In the genomic region with DNA sequence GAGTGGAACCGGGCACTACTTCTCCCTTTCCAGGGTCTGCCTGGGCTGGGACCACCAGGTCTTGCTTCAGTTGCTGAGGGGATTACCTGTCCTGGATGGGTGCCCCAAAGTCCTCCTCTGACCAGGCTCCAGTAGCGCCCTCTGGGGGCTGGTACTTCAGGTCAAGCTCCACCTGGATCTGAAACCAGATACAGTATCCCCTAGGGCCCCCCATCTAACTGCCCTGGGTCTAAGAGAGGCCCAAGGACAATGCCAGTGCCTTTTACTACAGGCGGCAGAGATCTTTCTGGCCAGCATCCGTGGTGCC, we compare ENCODE assay signal across 11 cellular contexts. TPM values are rescaled to one million over a fixed set of nuclear protein-coding genes. Genes with fewer than 3 reads are reported as not detected.
A peak's percentile ranks its signal among the peaks of the same experiment; 100 is the strongest.
DNase-seq lines count a peak whose midpoint lies in the region; ATAC-seq and TF ChIP-seq lines count a peak whose summit lies in the region.
"Had no signal": no experiment of that assay in that cellular context is flagged by ENCODE, and none has a peak within 500 bp of the region (broad histone marks: within the 10 kb centered on the region; RNA-seq: fewer than 3 reads in every experiment).

No MANE protein-coding gene starts in this region.

- ATAC-seq in GM19397 (IDR thresholded peaks at IDR 0.05; ENCODE audit: unreplicated experiment) = no peak
- no peak for ATAC-seq in GM21515 (IDR thresholded peaks at IDR 0.05; ENCODE audit: unreplicated experiment)

- no peak for TF ChIP-seq EP300 in sigmoid colon (IDR thresholded peaks at IDR 0.05)

- no peak overlapping the region for H3K27ac ChIP-seq in sigmoid colon
- H3K27ac ChIP-seq: BLaER1 had no signal

- WGBS in sigmoid colon, 2 donors = 21 to 51% methylated on average over 4 of the region's 4 CpGs

- H3K4me1 ChIP-seq in sigmoid colon = peaks cover 0 to 19% (median 19%) of the 10 kb centered on the region in 4 donors

- intact Hi-C loops in sigmoid colon (cut with DNase I) = loop anchor here (5.0 kb wide), 2 partner anchors 133 to 278 kb away; no protein-coding TSS in a partner anchor

- no peaks in the 10 kb centered on the region for H3K36me3 ChIP-seq in sigmoid colon
- H3K36me3 ChIP-seq: BLaER1 had no signal

- H3K4me3 ChIP-seq in sigmoid colon = no peak overlapping the region
- H3K4me3 ChIP-seq: BLaER1 had no signal

- H3K27me3 ChIP-seq in sigmoid colon = peaks cover 0 to 21% (median 5%) of the 10 kb centered on the region in 3 donors

- DNase-seq in NCI-H82 (lab: John Stamatoyannopoulos, UW) = peak; percentile 47
- no peak for DNase-seq in NCI-H82 treated with DMSO at 0.1 percent for 48 hours (lab: John Stamatoyannopoulos, UW; ENCODE audit: unreplicated experiment)
- peak; percentile 27 for DNase-seq in cerebellar cortex (ENCODE audit: low spot score)
- peak; percentile 60 for DNase-seq in sigmoid colon
- no peak for DNase-seq in medulla oblongata (ENCODE audit: extremely low spot score)
- DNase-seq: NCI-H1694, occipital lobe had no signal

- TF ChIP-seq CTCF in LNCAP (IDR thresholded peaks at IDR 0.05) = peak; percentile 30
- no peak for TF ChIP-seq CTCF in sigmoid colon (IDR thresholded peaks at IDR 0.05)

- no peaks in the 10 kb centered on the region for H3K9me3 ChIP-seq in sigmoid colon

- no peak for TF ChIP-seq POLR2A in sigmoid colon (IDR thresholded peaks at IDR 0.05)

RNA-seq across cellular contexts. Expression of gene SPAG4, which starts 11.2 kb away (rescaled TPM):
- total RNA-seq in sigmoid colon = 10 to 100 TPM in 1 of 4 donors, 1 to 10 TPM in 3; 3.3 to 10.5 (median 4.6) TPM
- polyA plus RNA-seq in sigmoid colon = 1 to 10 TPM in 2 of 3 donors, not detected in 1; 4.1 to 4.2 TPM

Comparison
In these comparisons a context has a peak if more than half of its experiments do, and no peak if none do; other contexts are left out.
1. DNase-seq: peak in NCI-H82 (single experiment), cerebellar cortex (single experiment) and sigmoid colon (single experiment); none in NCI-H82 treated with DMSO at 0.1 percent for 48 hours (single experiment) and medulla oblongata (single experiment).